24 cellular contexts compared by ENCODE assay signal in genomic region chr11:77416357-77416756, GRCh38.
"Had no signal": no experiment of that assay in that cellular context is flagged by ENCODE, and none has a peak within 500 bp of the region (broad histone marks: within the 10 kb centered on the region; RNA-seq: fewer than 3 reads in every experiment).

No MANE protein-coding gene starts in this region.

- H3K9me3 ChIP-seq: left ventricle myocardium inferior, ovary, right atrium auricular region, stomach, testis, tibial artery, upper lobe of right lung had no signal

- H3K4me1 ChIP-seq: upper lobe of right lung had no signal

- DNase-seq: islet precursor cell; left ventricle myocardium inferior; mesendoderm; naive B cell; natural killer cell; nephron progenitor cell; ovary; stimulated activated CD4-positive, alpha-beta T cell treated with anti-CD3 and anti-CD28 coated beads, Interleukin-12 subunit alpha, Interleukin-12 subunit beta, amount 100 ng/mL, for 4 hours; stimulated activated CD4-positive, alpha-beta T cell treated with anti-CD3 and anti-CD28 coated beads, Interleukin-15, amount 100 ng/mL, for 24 hours; stimulated activated CD4-positive, alpha-beta T cell treated with anti-CD3 and anti-CD28 coated beads, Interleukin-2, amount 100 ng/mL, for 24 hours; stimulated activated CD4-positive, alpha-beta T cell treated with anti-CD3 and anti-CD28 coated beads, Interleukin-4, amount 100 ng/mL, for 1 hour; stimulated activated naive B cell treated with anti-CD40 and anti-IgM and Interleukin-4, amounts not matched to agents 10 μg/mL and 1 μg/mL and 100 μg/mL, for 72 hours; stimulated activated naive CD8-positive, alpha-beta T cell treated with anti-CD3 and anti-CD28 coated beads, Interleukin-15, Interleukin-2, amounts not matched to agents 100 U/mL and 50 U/mL, for 24 hours; stomach; testis; tibial artery; trophoblast cell; upper lobe of right lung had no signal

- H3K27ac ChIP-seq: left ventricle myocardium inferior, neural progenitor cell, ovary, right atrium auricular region, skin epidermis, stomach, testis, tibial artery, upper lobe of right lung had no signal

- ATAC-seq: natural killer cell; sciatic nerve; stimulated activated naive B cell treated with anti-CD40 and anti-IgM and Interleukin-4, amounts not matched to agents 10 μg/mL and 1 μg/mL and 100 μg/mL, for 72 hours; stimulated activated naive CD8-positive, alpha-beta T cell treated with anti-CD3 and anti-CD28 coated beads, Interleukin-15, Interleukin-2, amounts not matched to agents 100 U/mL and 50 U/mL, for 24 hours; upper lobe of right lung had no signal

- H3K27me3 ChIP-seq: neural progenitor cell, ovary, right atrium auricular region, stomach, testis, tibial artery, upper lobe of right lung had no signal

- H3K4me3 ChIP-seq: left ventricle myocardium inferior, lung, neural progenitor cell, ovary, right atrium auricular region, skin epidermis, stomach, testis, tibial artery, upper lobe of right lung had no signal

- H3K36me3 ChIP-seq: left ventricle myocardium inferior, neural progenitor cell, ovary, right atrium auricular region, stomach, tibial artery, upper lobe of right lung had no signal

- FAIRE-seq: urothelium cell line had no signal
